16 cellular contexts compared by ENCODE assay signal in genomic region chr12:25894759-25895158, GRCh38.
A peak's percentile ranks its signal among the peaks of the same experiment; 100 is the strongest.
DNase-seq lines count a peak whose midpoint lies in the region; ATAC-seq, FAIRE-seq and TF ChIP-seq lines count a peak whose summit lies in the region.
"Had no signal": no experiment of that assay in that cellular context is flagged by ENCODE, and none has a peak within 500 bp of the region (broad histone marks: within the 10 kb centered on the region; RNA-seq: fewer than 3 reads in every experiment).

No MANE protein-coding gene starts in this region.

- no peak overlapping the region for H3K4me3 ChIP-seq in GM12878
- no peak overlapping the region for H3K4me3 ChIP-seq in osteoblast (ENCODE audit: insufficient read depth, low read length)
- H3K4me3 ChIP-seq: SJSA1 had no signal

- CTCF ChIA-PET in GM12878 (lab: Yijun Ruan, JAX): no interaction called here

- 67% methylated on average over 3 of the region's 3 CpGs for WGBS in GM12878 (ENCODE audit: insufficient coverage, insufficient replicate concordance, low lambda C conversion rate, missing lambda C conversion rate)

- intact Hi-C loops in GM12878 (cut with micrococcal nuclease; ENCODE audit: unreplicated experiment): no loop called here

- POLR2A ChIA-PET in GM12878 (lab: Charles Lee): no interaction called here

- in situ Hi-C loops in GM12878 (cut with MboI): no loop called here

- RAD21 ChIA-PET in GM12878 (lab: Charles Lee; ENCODE audit: unreplicated experiment): no interaction called here

- no peaks in the 10 kb centered on the region for H3K79me2 ChIP-seq in GM12878 (ENCODE audit: control insufficient read depth, insufficient read depth, low read length)
- H3K79me2 ChIP-seq in osteoblast (ENCODE audit: insufficient read depth, low read length): no peaks in the 10 kb centered on the region

- H3K9ac ChIP-seq in GM12878 (ENCODE audit: control insufficient read depth, insufficient read depth, low read length): no peak overlapping the region

- H3K4me1 ChIP-seq in GM12878 (ENCODE audit: control insufficient read depth, insufficient read depth, low read length): no peaks in the 10 kb centered on the region
- no peaks in the 10 kb centered on the region for H3K4me1 ChIP-seq in osteoblast (ENCODE audit: insufficient read depth, low read length)
- H3K4me1 ChIP-seq: SJSA1 had no signal

- no peak for TF ChIP-seq RAD21 in GM12878 (IDR thresholded peaks at IDR 0.05; ENCODE audit: insufficient read depth, low read depth, low read length)

- H3K27me3 ChIP-seq in GM12878 (replicated peaks in 1 of 2; ENCODE audit: control insufficient read depth in 2 of 2, insufficient read depth in 2 of 2, low read length in 1 of 2) (0 out of 4 replicates have a peak, but pooled peaks cover 0 to 1% of the 10 kb centered on the region in 2 experiments), osteoblast (ENCODE audit: insufficient read depth, low read length) (peaks cover 5% of the 10 kb centered on the region)
- H3K27me3 ChIP-seq: SJSA1 had no signal

- ATAC-seq in GM12878: peak; percentile 22; the same call in 1 of the 3 replicates
- ATAC-seq: Panc1 had no signal

- H3K27ac ChIP-seq in GM12878 (ENCODE audit: control insufficient read depth, insufficient read depth): no peak overlapping the region
- no peak overlapping the region for H3K27ac ChIP-seq in osteoblast (ENCODE audit: low read depth, low read length)
- H3K27ac ChIP-seq: SJSA1 had no signal

- H3K9me3 ChIP-seq in GM12878 (replicated peaks; ENCODE audit: control insufficient read depth, insufficient read depth, low read length) (no peaks in the 10 kb centered on the region; the same call in 2 of the 3 replicates), osteoblast (ENCODE audit: low read depth, low read length) (no peaks in the 10 kb centered on the region)
- H3K9me3 ChIP-seq: SJSA1 had no signal

- BruUV-seq in GM12878 (replicated peaks; lab: Mats Ljungman, UMichigan): no TSS peak

- DNase-seq in GM18507 (ENCODE audit: extremely low spot score, insufficient read length, low read depth): no peak
- peak; percentile 55 for DNase-seq in LHCN-M2 (ENCODE audit: low read depth)
- DNase-seq in GM12878 (ENCODE audit: low read depth, low spot score): no peak
- no peak for DNase-seq in osteoblast (ENCODE audit: insufficient read length, low spot score, missing footprints)
- no peak for DNase-seq in stimulated activated CD4-positive, alpha-beta T cell treated with anti-CD3 and anti-CD28 coated beads, Interleukin-1b, Interleukin-23, amount 100 ng/mL, for 48 hours
- DNase-seq in epidermal melanocyte (ENCODE audit: insufficient read length, low spot score): no peak
- DNase-seq in SHP77 treated with DMSO at 0.1 percent for 48 hours (lab: John Stamatoyannopoulos, UW): no peak
- DNase-seq: DMS79, NCI-H1092, NCI-H1436, NCI-H187 treated with DMSO at 0.1 percent for 48 hours, T-helper 1 cell had no signal

- H3K36me3 ChIP-seq in GM12878 (ENCODE audit: control insufficient read depth in 2 of 2, insufficient read depth in 2 of 2, low read length in 1 of 2) (no peaks in the 10 kb centered on the region), osteoblast (ENCODE audit: insufficient read depth, low read length) (no peaks in the 10 kb centered on the region)
- H3K36me3 ChIP-seq: SJSA1 had no signal

- FAIRE-seq in GM18507 (lab: Jason Lieb, UNC) (peak; percentile 5), GM12878 (lab: Jason Lieb, UNC) (no peak)
- FAIRE-seq: A204.1, D721Med had no signal

- H4K20me1 ChIP-seq in GM12878 (ENCODE audit: control insufficient read depth, insufficient read depth) (no peaks in the 10 kb centered on the region), osteoblast (ENCODE audit: insufficient read depth, low read length) (no peaks in the 10 kb centered on the region)

- SMC1A ChIA-PET in GM12878 (lab: Charles Lee; ENCODE audit: uncharacterized antibody, unreplicated experiment): interaction anchor here (1.7 kb wide), 1 partner anchor 10 kb away, joined by 3 read pairs; no protein-coding TSS in a partner anchor

- H3K4me2 ChIP-seq in GM12878 (ENCODE audit: control insufficient read depth, insufficient read depth) (no peak overlapping the region), osteoblast (ENCODE audit: insufficient read depth, low read length) (no peak overlapping the region)

- TF ChIP-seq CTCF in GM12878 (IDR thresholded peaks at IDR 0.05 in 2 of 3, conservative IDR thresholded peaks at IDR 0.05 in 1 of 3; ENCODE audit: control insufficient read depth in 2 of 3, extremely low read depth in 1 of 3, insufficient read depth in 1 of 3, low read depth in 3 of 3, low read length in 3 of 3) (no peak), osteoblast (IDR thresholded peaks at IDR 0.05; ENCODE audit: extremely low read depth, low read depth, low read length) (no peak)

- no peak for TF ChIP-seq EP300 in GM12878 (IDR thresholded peaks at IDR 0.05; ENCODE audit: borderline replicate concordance in 1 of 2, control insufficient read depth in 1 of 2, low read depth in 2 of 2, low read length in 2 of 2)

- TF ChIP-seq POLR2A in GM12878 (IDR thresholded peaks at IDR 0.05; ENCODE audit: low read depth, low read length): no peak

- no peak overlapping the region for H2AFZ ChIP-seq in GM12878 (ENCODE audit: control insufficient read depth, low read depth, low read length)
- H2AFZ ChIP-seq in osteoblast (ENCODE audit: low read length): peak overlapping the region; percentile 18

TF ChIP-seq in GM12878, 131 proteins besides CTCF, POLR2A, EP300 and RAD21:
- TF ChIP-seq IRF4 (IDR thresholded peaks at IDR 0.05; ENCODE audit: low read depth, low read length) (no peak), EZH2 (IDR thresholded peaks at IDR 0.05; ENCODE audit: borderline replicate concordance, control insufficient read depth, low read depth, low read length) (no peak)
